In genomic region chr7:44431091-44431608, GRCh38 we compare ENCODE assay signal across 9 cellular contexts. TPM values are rescaled to one million over a fixed set of nuclear protein-coding genes. Genes with fewer than 3 reads are reported as not detected.
DNase-seq lines count a peak whose midpoint lies in the region; ATAC-seq, FAIRE-seq and TF ChIP-seq lines count a peak whose summit lies in the region.
"Had no signal": no experiment of that assay in that cellular context is flagged by ENCODE, and none has a peak within 500 bp of the region (broad histone marks: within the 10 kb centered on the region; RNA-seq: fewer than 3 reads in every experiment).

No MANE protein-coding gene starts in this region.

- H3K9me3 ChIP-seq in MM.1S (replicated peaks; ENCODE audit: insufficient read depth, low read length) (no peaks in the 10 kb centered on the region), osteoblast (ENCODE audit: low read depth, low read length) (no peaks in the 10 kb centered on the region), smooth muscle cell (replicated peaks; ENCODE audit: low read depth) (no peaks in the 10 kb centered on the region), ascending aorta (no peaks in the 10 kb centered on the region)

- peaks cover 20% of the 10 kb centered on the region for H3K4me1 ChIP-seq in MM.1S (ENCODE audit: low read length)
- H3K4me1 ChIP-seq in osteoblast (ENCODE audit: insufficient read depth, low read length): no peaks in the 10 kb centered on the region
- H3K4me1 ChIP-seq in smooth muscle cell (ENCODE audit: low read depth): no peaks in the 10 kb centered on the region
- H3K4me1 ChIP-seq in ascending aorta: no peaks in the 10 kb centered on the region

- H3K36me3 ChIP-seq in MM.1S (replicated peaks; ENCODE audit: insufficient read depth, low read length) (no peaks in the 10 kb centered on the region), bronchial epithelial cell (ENCODE audit: control insufficient read depth, insufficient read depth, low read length) (peaks cover 10% of the 10 kb centered on the region), osteoblast (ENCODE audit: insufficient read depth, low read length) (peaks cover 4% of the 10 kb centered on the region), smooth muscle cell (ENCODE audit: low read depth) (no peaks in the 10 kb centered on the region), ascending aorta (peaks cover 0 to 13% of the 10 kb centered on the region in 2 donors)

- no peak overlapping the region for H2AFZ ChIP-seq in MM.1S (ENCODE audit: low read length)
- no peak overlapping the region for H2AFZ ChIP-seq in osteoblast (ENCODE audit: low read length)
- H2AFZ ChIP-seq in smooth muscle cell (ENCODE audit: low read depth): no peak overlapping the region

- ATAC-seq in GM19452 (IDR thresholded peaks at IDR 0.05; ENCODE audit: unreplicated experiment) (peak; percentile 72), GM21717 (IDR thresholded peaks at IDR 0.05; ENCODE audit: unreplicated experiment) (no peak)

- H4K20me1 ChIP-seq in MM.1S (ENCODE audit: insufficient read depth, low read length) (peaks cover 7% of the 10 kb centered on the region; the same call in 1 of the 2 replicates), osteoblast (ENCODE audit: insufficient read depth, low read length) (peaks cover 46% of the 10 kb centered on the region), smooth muscle cell (ENCODE audit: low read depth) (peaks cover 88% of the 10 kb centered on the region)

- H3K9ac ChIP-seq in MM.1S (ENCODE audit: low read length) (no peak overlapping the region), smooth muscle cell (ENCODE audit: low read depth) (no peak overlapping the region)

- 76% methylated on average over 2 of the region's 2 CpGs for WGBS in smooth muscle cell (ENCODE audit: low lambda C conversion rate)

- H3K27ac ChIP-seq in MM.1S (ENCODE audit: low read length): peak overlapping the region; percentile 9; the same call in 1 of the 2 replicates
- no peak overlapping the region for H3K27ac ChIP-seq in osteoblast (ENCODE audit: low read depth, low read length)
- no peak overlapping the region for H3K27ac ChIP-seq in smooth muscle cell (ENCODE audit: low read depth)
- no peak overlapping the region for H3K27ac ChIP-seq in ascending aorta

- H3K27me3 ChIP-seq in MM.1S (replicated peaks; ENCODE audit: insufficient read depth, low read length) (no peaks in the 10 kb centered on the region), bronchial epithelial cell (ENCODE audit: control insufficient read depth, insufficient read depth, low read length) (no peaks in the 10 kb centered on the region), osteoblast (ENCODE audit: insufficient read depth, low read length) (no peaks in the 10 kb centered on the region), smooth muscle cell (ENCODE audit: low read depth) (no peaks in the 10 kb centered on the region), ascending aorta (no peaks in the 10 kb centered on the region)

- H3K79me2 ChIP-seq in MM.1S (ENCODE audit: low read length) (peaks cover 92% of the 10 kb centered on the region), osteoblast (ENCODE audit: insufficient read depth, low read length) (peaks cover 66% of the 10 kb centered on the region), smooth muscle cell (ENCODE audit: low read depth) (peaks cover 44% of the 10 kb centered on the region)

- no peak overlapping the region for H3K4me3 ChIP-seq in MM.1S (ENCODE audit: low read length)
- H3K4me3 ChIP-seq in bronchial epithelial cell (ENCODE audit: low read depth, low read length): no peak overlapping the region
- no peak overlapping the region for H3K4me3 ChIP-seq in osteoblast (ENCODE audit: insufficient read depth, low read length)
- H3K4me3 ChIP-seq in smooth muscle cell: no peak overlapping the region
- H3K4me3 ChIP-seq in ascending aorta: no peak overlapping the region

- FAIRE-seq in bronchial epithelial cell (lab: Jason Lieb, UNC): no peak
- FAIRE-seq: colon had no signal

- H3F3A ChIP-seq in MM.1S (ENCODE audit: insufficient read depth, low read length) (no peaks in the 10 kb centered on the region), smooth muscle cell (ENCODE audit: low read depth) (no peaks in the 10 kb centered on the region)

- no peaks in the 10 kb centered on the region for H3K9me2 ChIP-seq in MM.1S (replicated peaks; ENCODE audit: insufficient read depth, low read length)

- TF ChIP-seq CTCF in MM.1S (IDR thresholded peaks at IDR 0.05; ENCODE audit: low read length) (peak; percentile 69), bronchial epithelial cell (IDR thresholded peaks at IDR 0.05; ENCODE audit: insufficient read depth, low read length, severe bottlenecking) (peak; percentile 15), osteoblast (IDR thresholded peaks at IDR 0.05; ENCODE audit: extremely low read depth, low read depth, low read length) (peak; percentile 14), smooth muscle cell (IDR thresholded peaks at IDR 0.05; ENCODE audit: borderline replicate concordance, insufficient read depth, poor library complexity, severe bottlenecking) (no peak), ascending aorta (IDR thresholded peaks at IDR 0.05) (no peak)

- H3K4me2 ChIP-seq in MM.1S (ENCODE audit: low read depth, low read length): peak overlapping the region; percentile 3; the same call in 1 of the 2 replicates
- H3K4me2 ChIP-seq in osteoblast (ENCODE audit: insufficient read depth, low read length): no peak overlapping the region
- no peak overlapping the region for H3K4me2 ChIP-seq in smooth muscle cell

- DNase-seq in DMS53 (lab: John Stamatoyannopoulos, UW): peak; percentile 69
- peak; percentile 80 for DNase-seq in MM.1S
- no peak for DNase-seq in bronchial epithelial cell (ENCODE audit: low read depth)
- peak; percentile 58 for DNase-seq in osteoblast (ENCODE audit: insufficient read length, low spot score, missing footprints)
- DNase-seq in smooth muscle cell (lab: John Stamatoyannopoulos, UW; ENCODE audit: unreplicated experiment): no peak
- DNase-seq in ascending aorta (ENCODE audit: low spot score in 2 of 2): no peak

- intact Hi-C loops in ascending aorta (cut with DNase I): no loop called here

RNA-seq across cellular contexts. Expression of gene NUDCD3, which starts 59.3 kb away (rescaled TPM):
- 59.0 and 85.6 TPM in 2 replicates for total RNA-seq in bronchial epithelial cell
- total RNA-seq in osteoblast: 44.2 and 54.3 TPM in 2 replicates
- total RNA-seq in smooth muscle cell: 27.9 and 32.2 TPM in 2 replicates
- 56.3 and 67.5 TPM in 2 replicates for polyA plus RNA-seq in smooth muscle cell
- total RNA-seq in ascending aorta: 39.3 TPM

Comparison
In these comparisons a context has a peak if more than half of its experiments do, and no peak if none do; other contexts are left out.
1. DNase-seq: peak in DMS53 (single experiment), MM.1S (single experiment) and osteoblast (single experiment); none in bronchial epithelial cell (single experiment), smooth muscle cell (single experiment) and ascending aorta (0 of 2).
2. CTCF ChIP-seq: peak in MM.1S (single experiment), bronchial epithelial cell (single experiment) and osteoblast (single experiment); none in smooth muscle cell (single experiment) and ascending aorta (0 of 3).